ENCODE assay signal across 8 cellular contexts in genomic region chr1:41662656-41663437, GRCh38.
DNase-seq lines count a peak whose midpoint lies in the region; ATAC-seq, FAIRE-seq and TF ChIP-seq lines count a peak whose summit lies in the region.

No MANE protein-coding gene starts in this region.

- WGBS in SK-N-SH (ENCODE audit: low lambda C conversion rate): no CpG with 5 or more reads among the region's 41 CpGs
- 14% methylated on average over 31 of the region's 41 CpGs for WGBS in GM12878 (ENCODE audit: insufficient coverage, insufficient replicate concordance, low lambda C conversion rate, missing lambda C conversion rate)

- SMC1A ChIA-PET in GM12878 (lab: Charles Lee; ENCODE audit: uncharacterized antibody, unreplicated experiment): interaction anchor here (1.0 to 12.5 kb wide), 13 partner anchors 10 to 103 kb away, joined by 3 to 95 read pairs (median 7); no protein-coding TSS in a partner anchor

- H3F3A ChIP-seq in SK-N-SH (replicated peaks; ENCODE audit: insufficient read depth): no peaks in the 10 kb centered on the region

- peaks cover 8 to 18% of the 10 kb centered on the region in 2 experiments; a peak in 3 of 4 replicates for H3K4me1 ChIP-seq in SK-N-SH (ENCODE audit: control insufficient read depth in 1 of 2, insufficient read depth in 2 of 2, low read depth in 1 of 2, low read length in 1 of 2)
- H3K4me1 ChIP-seq in GM12878 (ENCODE audit: control insufficient read depth, insufficient read depth, low read length): peaks cover 30% of the 10 kb centered on the region

- CTCF ChIA-PET in SK-N-SH (lab: Yijun Ruan, JAX): interaction anchor here (0.9 to 4.5 kb wide), 7 partner anchors 8 to 511 kb away, joined by 3 to 18 read pairs (median 4); no protein-coding TSS in a partner anchor
- CTCF ChIA-PET in GM12878 (lab: Yijun Ruan, JAX): interaction anchor here (0.7 to 1.4 kb wide), 3 partner anchors 10 to 86 kb away, joined by 3 to 7 read pairs (median 3); no protein-coding TSS in a partner anchor

- intact Hi-C loops in GM12878 (cut with micrococcal nuclease; ENCODE audit: unreplicated experiment): loop anchor here (5.0 kb wide), 1 partner anchor 144 kb away; no protein-coding TSS in a partner anchor

- H3K36me3 ChIP-seq in SK-N-SH (replicated peaks in 1 of 2; ENCODE audit: control insufficient read depth in 1 of 2, insufficient read depth in 2 of 2, low read length in 1 of 2): no peaks in the 10 kb centered on the region
- 0 out of 4 replicates have a peak, but pooled peaks cover 0 to 3% of the 10 kb centered on the region in 2 experiments for H3K36me3 ChIP-seq in GM12878 (ENCODE audit: control insufficient read depth in 2 of 2, insufficient read depth in 2 of 2, low read length in 1 of 2)

- H3K9me3 ChIP-seq in SK-N-SH (no peaks in the 10 kb centered on the region), GM12878 (replicated peaks; ENCODE audit: control insufficient read depth, insufficient read depth, low read length) (no peaks in the 10 kb centered on the region)

- H3K9me3 Mint-ChIP-seq in immature natural killer cell: no peaks in the 10 kb centered on the region

- H3K79me2 ChIP-seq in SK-N-SH (ENCODE audit: insufficient read depth) (no peaks in the 10 kb centered on the region), GM12878 (ENCODE audit: control insufficient read depth, insufficient read depth, low read length) (peaks cover 9% of the 10 kb centered on the region)

- no peak for TF ChIP-seq CTCF in SK-N-SH (IDR thresholded peaks at IDR 0.05)
- 0 out of 6 replicates have a peak, but pooled peaks of 1 of the 3 experiments have one; percentile 3 for TF ChIP-seq CTCF in GM12878 (IDR thresholded peaks at IDR 0.05 in 2 of 3, conservative IDR thresholded peaks at IDR 0.05 in 1 of 3; ENCODE audit: control insufficient read depth in 2 of 3, extremely low read depth in 1 of 3, insufficient read depth in 1 of 3, low read depth in 3 of 3, low read length in 3 of 3)

- RAD21 ChIA-PET in GM12878 (lab: Charles Lee; ENCODE audit: unreplicated experiment): interaction anchor here (1.0 to 18.2 kb wide), 13 partner anchors 8 to 149 kb away, joined by 3 to 262 read pairs (median 6); no protein-coding TSS in a partner anchor

- ATAC-seq in HG02798 (IDR thresholded peaks at IDR 0.05; ENCODE audit: poor library complexity, unreplicated experiment) (peak; percentile 24), GM12878 (peak; percentile 72)

- H3K27ac Mint-ChIP-seq in immature natural killer cell: peak overlapping the region; percentile 26 to 87 (median 78)

- H3K9me2 ChIP-seq in SK-N-SH: no peaks in the 10 kb centered on the region

- TSS peak; percentile 55 for BruUV-seq in GM12878 (replicated peaks; lab: Mats Ljungman, UMichigan)

- H3K4me3 ChIP-seq in SK-N-SH (ENCODE audit: low read depth in 2 of 2, low read length in 1 of 2) (peak overlapping the region; percentile 52 to 56; a peak in 3 of 4 replicates), GM12878 (peak overlapping the region; percentile 70; the same call in 1 of the 2 replicates)

- H3K4me1 Mint-ChIP-seq in immature natural killer cell: peaks cover 45 to 52% of the 10 kb centered on the region in 2 donors

- H3K27me3 Mint-ChIP-seq in immature natural killer cell (ENCODE audit: low read depth in 3 of 3): peaks cover 3 to 5% (median 5%) of the 10 kb centered on the region in 3 donors

- H3K9ac ChIP-seq in SK-N-SH (peak overlapping the region; percentile 70; the same call in 1 of the 2 replicates), GM12878 (ENCODE audit: control insufficient read depth, insufficient read depth, low read length) (peak overlapping the region; percentile 58; the same call in 1 of the 2 replicates)

- H3K36me3 Mint-ChIP-seq in immature natural killer cell: no peaks in the 10 kb centered on the region

- peak overlapping the region; percentile 72; the same call in 1 of the 2 replicates for H3K4me2 ChIP-seq in SK-N-SH
- H3K4me2 ChIP-seq in GM12878 (ENCODE audit: control insufficient read depth, insufficient read depth): peak overlapping the region; percentile 70

- POLR2A ChIA-PET in SK-N-SH (lab: Yijun Ruan, JAX): no interaction called here
- POLR2A ChIA-PET in GM12878 (lab: Charles Lee): interaction anchor here (0.6 to 5.2 kb wide), 10 partner anchors 10 to 76 kb away, joined by 3 to 37 read pairs (median 5); no protein-coding TSS in a partner anchor

- TF ChIP-seq RAD21 in SK-N-SH (IDR thresholded peaks at IDR 0.05; ENCODE audit: low read length): no peak
- TF ChIP-seq RAD21 in GM12878 (IDR thresholded peaks at IDR 0.05; ENCODE audit: insufficient read depth, low read depth, low read length): no peak

- TF ChIP-seq POLR2A in GM12878 (IDR thresholded peaks at IDR 0.05; ENCODE audit: low read depth, low read length): no peak; the same call in 1 of the 2 replicates

- H3K27ac ChIP-seq in SK-N-SH (ENCODE audit: low read depth in 2 of 2, low read length in 1 of 2): peak overlapping the region in 1 of 2 experiments; percentile 7; a peak in 1 of 4 replicates
- no peak overlapping the region for H3K27ac ChIP-seq in GM12878 (ENCODE audit: control insufficient read depth, insufficient read depth)

- FAIRE-seq in GM12878 (lab: Jason Lieb, UNC): no peak

- no peaks in the 10 kb centered on the region for H3K27me3 ChIP-seq in SK-N-SH (ENCODE audit: insufficient read depth)
- H3K27me3 ChIP-seq in GM12878 (replicated peaks in 1 of 2; ENCODE audit: control insufficient read depth in 2 of 2, insufficient read depth in 2 of 2, low read length in 1 of 2): no peaks in the 10 kb centered on the region

- H4K20me1 ChIP-seq in SK-N-SH (ENCODE audit: insufficient read depth): no peaks in the 10 kb centered on the region
- no peaks in the 10 kb centered on the region for H4K20me1 ChIP-seq in GM12878 (ENCODE audit: control insufficient read depth, insufficient read depth)

- H3K4me3 Mint-ChIP-seq in immature natural killer cell: peak overlapping the region; percentile 52 to 80 (median 61)

- no peak overlapping the region; the same call in 1 of the 2 replicates for H2AFZ ChIP-seq in SK-N-SH (ENCODE audit: low read depth)
- H2AFZ ChIP-seq in GM12878 (ENCODE audit: control insufficient read depth, low read depth, low read length): peak overlapping the region; percentile 45

- in situ Hi-C loops in GM12878 (cut with MboI): no loop called here

- TF ChIP-seq EP300 in SK-N-SH (IDR thresholded peaks at IDR 0.05; ENCODE audit: borderline replicate concordance in 1 of 2, low read depth in 1 of 2, low read length in 1 of 2): no peak
- TF ChIP-seq EP300 in GM12878 (IDR thresholded peaks at IDR 0.05; ENCODE audit: borderline replicate concordance in 1 of 2, control insufficient read depth in 1 of 2, low read depth in 2 of 2, low read length in 2 of 2): no peak

- peak; percentile 16 for DNase-seq in SIG-M5 treated with dmso at 0.1 percent for 504 hours (lab: John Stamatoyannopoulos, UW; ENCODE audit: unreplicated experiment)
- no peak for DNase-seq in SIG-M5 (lab: John Stamatoyannopoulos, UW)
- peak; percentile 86 for DNase-seq in SK-N-SH
- DNase-seq in GM12878 (ENCODE audit: low read depth, low spot score): no peak
- DNase-seq in immature natural killer cell: no peak
- DNase-seq in stimulated activated CD4-positive, alpha-beta T cell treated with anti-CD3 and anti-CD28 coated beads, Interleukin-12 subunit alpha, Interleukin-12 subunit beta, amount 100 ng/mL, for 4 hours: peak; percentile 60
- DNase-seq in NCI-H1436 treated with DMSO at 0.1 percent for 48 hours (lab: John Stamatoyannopoulos, UW): no peak

TF ChIP-seq in SK-N-SH, 30 proteins besides CTCF, POLR2A, EP300 and RAD21:
- TF ChIP-seq USF2 (IDR thresholded peaks at IDR 0.05; ENCODE audit: borderline replicate concordance, low read depth, low read length) (no peak), TEAD4 (IDR thresholded peaks at IDR 0.05; ENCODE audit: borderline replicate concordance, insufficient read depth) (no peak), SIN3A (IDR thresholded peaks at IDR 0.05; ENCODE audit: borderline replicate concordance, low read depth, low read length) (no peak), ELF1 (IDR thresholded peaks at IDR 0.05) (no peak), GATA2 (CRISPR knock-in tag; IDR thresholded peaks at IDR 0.05) (no peak), NRF1 (IDR thresholded peaks at IDR 0.05; ENCODE audit: low read depth, low read length) (no peak), MXI1 (IDR thresholded peaks at IDR 0.05; ENCODE audit: low read depth, low read length) (0 out of 2 replicates have a peak, but pooled peaks have one; percentile 1)

TF ChIP-seq in GM12878, 131 proteins besides CTCF, POLR2A, EP300 and RAD21:
- TF ChIP-seq MEF2B (IDR thresholded peaks at IDR 0.05; ENCODE audit: partially characterized antibody, poor library complexity, severe bottlenecking): peak; percentile 43
- TF ChIP-seq EGR1 (IDR thresholded peaks at IDR 0.05; ENCODE audit: borderline replicate concordance in 1 of 2, low read depth in 2 of 2, low read length in 2 of 2): peak in 1 of 2 experiments; percentile 35; a peak in 1 of 3 replicates
- no peak for TF ChIP-seq SRF (IDR thresholded peaks at IDR 0.05; ENCODE audit: low read depth in 2 of 2, low read length in 2 of 2)
- TF ChIP-seq IKZF1 (conservative IDR thresholded peaks at IDR 0.05): peak; percentile 72
- TF ChIP-seq DPF2 (IDR thresholded peaks at IDR 0.05): peak; percentile 45
- no peak for TF ChIP-seq FOS (IDR thresholded peaks at IDR 0.05; ENCODE audit: borderline replicate concordance, extremely low read depth, insufficient read length)
- TF ChIP-seq NR2F1 (conservative IDR thresholded peaks at IDR 0.05): peak; percentile 3; the same call in 1 of the 2 replicates
- peak; percentile 62; the same call in 1 of the 2 replicates for TF ChIP-seq RB1 (IDR thresholded peaks at IDR 0.05; ENCODE audit: borderline replicate concordance)
- 0 out of 2 replicates have a peak, but pooled peaks have one; percentile 56 for TF ChIP-seq GATAD2B (conservative IDR thresholded peaks at IDR 0.05; ENCODE audit: low read depth)
- TF ChIP-seq PKNOX1 (IDR thresholded peaks at IDR 0.05): peak; percentile 41
- peak in 1 of 2 experiments; percentile 24; a peak in 1 of 4 replicates for TF ChIP-seq IKZF2 (IDR thresholded peaks at IDR 0.05)
- TF ChIP-seq MYB (IDR thresholded peaks at IDR 0.05; ENCODE audit: borderline replicate concordance, low read depth, low read length): no peak

Comparison
In these comparisons a context has a peak if more than half of its experiments do, and no peak if none do; other contexts are left out.
1. DNase-seq: peak in SIG-M5 treated with dmso at 0.1 percent for 504 hours (single experiment), SK-N-SH (single experiment) and stimulated activated CD4-positive, alpha-beta T cell treated with anti-CD3 and anti-CD28 coated beads, Interleukin-12 subunit alpha, Interleukin-12 subunit beta, amount 100 ng/mL, for 4 hours (single experiment); none in SIG-M5 (single experiment), GM12878 (single experiment), immature natural killer cell (0 of 3) and NCI-H1436 treated with DMSO at 0.1 percent for 48 hours (single experiment).